1 cellular context compared by ENCODE assay signal in the genomic region with DNA sequence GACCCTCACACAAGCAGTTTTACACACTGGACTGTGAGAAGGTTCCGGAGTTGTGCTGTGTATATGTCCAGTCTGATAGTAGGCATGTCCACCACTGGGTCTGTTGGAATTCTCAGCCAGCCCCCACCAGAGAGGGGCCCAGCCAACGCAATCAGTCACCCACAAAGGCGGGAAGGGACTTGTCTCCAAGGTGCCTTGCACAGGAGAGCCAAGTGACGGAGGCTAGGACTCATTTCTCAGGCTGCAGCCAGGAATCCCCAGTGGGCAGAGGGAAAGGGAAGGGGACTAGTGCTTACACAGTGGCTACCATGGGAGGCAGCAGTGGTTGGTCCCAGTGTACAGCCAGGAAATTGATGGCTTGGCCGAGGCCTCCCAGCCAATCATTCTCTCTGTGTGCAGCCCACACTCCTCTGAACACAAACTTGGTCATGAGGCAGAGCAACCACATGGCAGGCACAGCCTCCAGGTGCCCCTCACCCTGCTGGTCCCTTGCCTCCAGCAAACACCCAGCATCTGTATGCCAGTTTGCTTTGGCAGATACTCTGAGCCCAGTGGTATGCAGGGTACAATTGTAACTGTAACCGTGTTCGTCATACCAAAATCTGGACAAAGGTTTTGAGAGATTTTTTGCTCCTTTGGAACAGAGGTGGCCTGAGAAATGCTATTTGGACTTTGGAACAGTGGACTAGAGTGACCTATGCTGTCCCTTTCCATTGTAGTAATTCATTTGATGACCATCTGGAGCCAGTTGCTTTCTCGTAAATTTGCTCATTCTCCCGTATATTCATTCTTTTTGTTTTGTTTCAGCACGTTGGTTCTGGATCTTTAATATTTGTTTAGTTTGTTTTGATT.
TF ChIP-seq lines count a peak whose summit lies in the region.

No MANE protein-coding gene starts in this region.

TF ChIP-seq in HepG2, 621 proteins besides CTCF, POLR2A, EP300 and RAD21 (continued from another document and continues in another):
- TF ChIP-seq, protein P1, sequence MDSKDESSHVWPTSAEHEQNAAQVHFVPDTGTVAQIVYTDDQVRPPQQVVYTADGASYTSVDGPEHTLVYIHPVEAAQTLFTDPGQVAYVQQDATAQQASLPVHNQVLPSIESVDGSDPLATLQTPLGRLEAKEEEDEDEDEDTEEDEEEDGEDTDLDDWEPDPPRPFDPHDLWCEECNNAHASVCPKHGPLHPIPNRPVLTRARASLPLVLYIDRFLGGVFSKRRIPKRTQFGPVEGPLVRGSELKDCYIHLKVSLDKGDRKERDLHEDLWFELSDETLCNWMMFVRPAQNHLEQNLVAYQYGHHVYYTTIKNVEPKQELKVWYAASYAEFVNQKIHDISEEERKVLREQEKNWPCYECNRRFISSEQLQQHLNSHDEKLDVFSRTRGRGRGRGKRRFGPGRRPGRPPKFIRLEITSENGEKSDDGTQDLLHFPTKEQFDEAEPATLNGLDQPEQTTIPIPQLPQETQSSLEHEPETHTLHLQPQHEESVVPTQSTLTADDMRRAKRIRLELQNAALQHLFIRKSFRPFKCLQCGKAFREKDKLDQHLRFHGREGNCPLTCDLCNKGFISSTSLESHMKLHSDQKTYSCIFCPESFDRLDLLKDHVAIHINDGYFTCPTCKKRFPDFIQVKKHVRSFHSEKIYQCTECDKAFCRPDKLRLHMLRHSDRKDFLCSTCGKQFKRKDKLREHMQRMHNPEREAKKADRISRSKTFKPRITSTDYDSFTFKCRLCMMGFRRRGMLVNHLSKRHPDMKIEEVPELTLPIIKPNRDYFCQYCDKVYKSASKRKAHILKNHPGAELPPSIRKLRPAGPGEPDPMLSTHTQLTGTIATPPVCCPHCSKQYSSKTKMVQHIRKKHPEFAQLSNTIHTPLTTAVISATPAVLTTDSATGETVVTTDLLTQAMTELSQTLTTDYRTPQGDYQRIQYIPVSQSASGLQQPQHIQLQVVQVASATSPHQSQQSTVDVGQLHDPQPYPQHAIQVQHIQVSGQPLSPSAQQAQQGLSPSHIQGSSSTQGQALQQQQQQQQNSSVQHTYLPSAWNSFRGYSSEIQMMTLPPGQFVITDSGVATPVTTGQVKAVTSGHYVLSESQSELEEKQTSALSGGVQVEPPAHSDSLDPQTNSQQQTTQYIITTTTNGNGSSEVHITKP (CRISPR knock-in tag; IDR thresholded peaks at IDR 0.05; ENCODE audit: low read depth): peak; percentile 85
- TF ChIP-seq, protein P2, sequence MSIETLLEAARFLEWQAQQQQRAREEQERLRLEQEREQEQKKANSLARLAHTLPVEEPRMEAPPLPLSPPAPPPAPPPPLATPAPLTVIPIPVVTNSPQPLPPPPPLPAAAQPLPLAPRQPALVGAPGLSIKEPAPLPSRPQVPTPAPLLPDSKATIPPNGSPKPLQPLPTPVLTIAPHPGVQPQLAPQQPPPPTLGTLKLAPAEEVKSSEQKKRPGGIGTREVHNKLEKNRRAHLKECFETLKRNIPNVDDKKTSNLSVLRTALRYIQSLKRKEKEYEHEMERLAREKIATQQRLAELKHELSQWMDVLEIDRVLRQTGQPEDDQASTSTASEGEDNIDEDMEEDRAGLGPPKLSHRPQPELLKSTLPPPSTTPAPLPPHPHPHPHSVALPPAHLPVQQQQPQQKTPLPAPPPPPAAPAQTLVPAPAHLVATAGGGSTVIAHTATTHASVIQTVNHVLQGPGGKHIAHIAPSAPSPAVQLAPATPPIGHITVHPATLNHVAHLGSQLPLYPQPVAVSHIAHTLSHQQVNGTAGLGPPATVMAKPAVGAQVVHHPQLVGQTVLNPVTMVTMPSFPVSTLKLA (IDR thresholded peaks at IDR 0.05): peak; percentile 82
- TF ChIP-seq MTF1 (CRISPR knock-in tag; IDR thresholded peaks at IDR 0.05): no peak
- 0 out of 2 replicates have a peak, but pooled peaks have one; percentile 60 for TF ChIP-seq ZNF333 (CRISPR knock-in tag; IDR thresholded peaks at IDR 0.05; ENCODE audit: borderline replicate concordance)
- peak; percentile 81 for TF ChIP-seq IKZF4 (CRISPR knock-in tag; IDR thresholded peaks at IDR 0.05; ENCODE audit: borderline replicate concordance, low read depth, not compliant biosample characterization)
- TF ChIP-seq ERF (CRISPR knock-in tag; IDR thresholded peaks at IDR 0.05): peak; percentile 91
- peak; percentile 89 for TF ChIP-seq SOX5 (CRISPR knock-in tag; IDR thresholded peaks at IDR 0.05; ENCODE audit: borderline replicate concordance)
- no peak for TF ChIP-seq HOXD1 (CRISPR knock-in tag; IDR thresholded peaks at IDR 0.05)
- TF ChIP-seq, protein P3, sequence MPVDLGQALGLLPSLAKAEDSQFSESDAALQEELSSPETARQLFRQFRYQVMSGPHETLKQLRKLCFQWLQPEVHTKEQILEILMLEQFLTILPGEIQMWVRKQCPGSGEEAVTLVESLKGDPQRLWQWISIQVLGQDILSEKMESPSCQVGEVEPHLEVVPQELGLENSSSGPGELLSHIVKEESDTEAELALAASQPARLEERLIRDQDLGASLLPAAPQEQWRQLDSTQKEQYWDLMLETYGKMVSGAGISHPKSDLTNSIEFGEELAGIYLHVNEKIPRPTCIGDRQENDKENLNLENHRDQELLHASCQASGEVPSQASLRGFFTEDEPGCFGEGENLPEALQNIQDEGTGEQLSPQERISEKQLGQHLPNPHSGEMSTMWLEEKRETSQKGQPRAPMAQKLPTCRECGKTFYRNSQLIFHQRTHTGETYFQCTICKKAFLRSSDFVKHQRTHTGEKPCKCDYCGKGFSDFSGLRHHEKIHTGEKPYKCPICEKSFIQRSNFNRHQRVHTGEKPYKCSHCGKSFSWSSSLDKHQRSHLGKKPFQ (CRISPR knock-in tag; IDR thresholded peaks at IDR 0.05; ENCODE audit: insufficient replicate concordance): no peak
- peak; percentile 95 for TF ChIP-seq RXRB (CRISPR knock-in tag; IDR thresholded peaks at IDR 0.05; ENCODE audit: borderline replicate concordance)
- TF ChIP-seq, protein P4, sequence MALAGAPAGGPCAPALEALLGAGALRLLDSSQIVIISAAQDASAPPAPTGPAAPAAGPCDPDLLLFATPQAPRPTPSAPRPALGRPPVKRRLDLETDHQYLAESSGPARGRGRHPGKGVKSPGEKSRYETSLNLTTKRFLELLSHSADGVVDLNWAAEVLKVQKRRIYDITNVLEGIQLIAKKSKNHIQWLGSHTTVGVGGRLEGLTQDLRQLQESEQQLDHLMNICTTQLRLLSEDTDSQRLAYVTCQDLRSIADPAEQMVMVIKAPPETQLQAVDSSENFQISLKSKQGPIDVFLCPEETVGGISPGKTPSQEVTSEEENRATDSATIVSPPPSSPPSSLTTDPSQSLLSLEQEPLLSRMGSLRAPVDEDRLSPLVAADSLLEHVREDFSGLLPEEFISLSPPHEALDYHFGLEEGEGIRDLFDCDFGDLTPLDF (CRISPR knock-in tag; IDR thresholded peaks at IDR 0.05): no peak
- TF ChIP-seq, protein P5, sequence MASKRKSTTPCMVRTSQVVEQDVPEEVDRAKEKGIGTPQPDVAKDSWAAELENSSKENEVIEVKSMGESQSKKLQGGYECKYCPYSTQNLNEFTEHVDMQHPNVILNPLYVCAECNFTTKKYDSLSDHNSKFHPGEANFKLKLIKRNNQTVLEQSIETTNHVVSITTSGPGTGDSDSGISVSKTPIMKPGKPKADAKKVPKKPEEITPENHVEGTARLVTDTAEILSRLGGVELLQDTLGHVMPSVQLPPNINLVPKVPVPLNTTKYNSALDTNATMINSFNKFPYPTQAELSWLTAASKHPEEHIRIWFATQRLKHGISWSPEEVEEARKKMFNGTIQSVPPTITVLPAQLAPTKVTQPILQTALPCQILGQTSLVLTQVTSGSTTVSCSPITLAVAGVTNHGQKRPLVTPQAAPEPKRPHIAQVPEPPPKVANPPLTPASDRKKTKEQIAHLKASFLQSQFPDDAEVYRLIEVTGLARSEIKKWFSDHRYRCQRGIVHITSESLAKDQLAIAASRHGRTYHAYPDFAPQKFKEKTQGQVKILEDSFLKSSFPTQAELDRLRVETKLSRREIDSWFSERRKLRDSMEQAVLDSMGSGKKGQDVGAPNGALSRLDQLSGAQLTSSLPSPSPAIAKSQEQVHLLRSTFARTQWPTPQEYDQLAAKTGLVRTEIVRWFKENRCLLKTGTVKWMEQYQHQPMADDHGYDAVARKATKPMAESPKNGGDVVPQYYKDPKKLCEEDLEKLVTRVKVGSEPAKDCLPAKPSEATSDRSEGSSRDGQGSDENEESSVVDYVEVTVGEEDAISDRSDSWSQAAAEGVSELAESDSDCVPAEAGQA (IDR thresholded peaks at IDR 0.05; ENCODE audit: low read depth): no peak
- TF ChIP-seq, protein P5 (CRISPR knock-in tag; IDR thresholded peaks at IDR 0.05; ENCODE audit: borderline replicate concordance): no peak
- TF ChIP-seq ZNF124 (CRISPR knock-in tag; IDR thresholded peaks at IDR 0.05): peak; percentile 84
- TF ChIP-seq ARID2 (CRISPR knock-in tag; IDR thresholded peaks at IDR 0.05; ENCODE audit: borderline replicate concordance): peak; percentile 97
- peak; percentile 96 for TF ChIP-seq SAP130 (CRISPR knock-in tag; IDR thresholded peaks at IDR 0.05; ENCODE audit: low read depth)
- TF ChIP-seq, protein P6, sequence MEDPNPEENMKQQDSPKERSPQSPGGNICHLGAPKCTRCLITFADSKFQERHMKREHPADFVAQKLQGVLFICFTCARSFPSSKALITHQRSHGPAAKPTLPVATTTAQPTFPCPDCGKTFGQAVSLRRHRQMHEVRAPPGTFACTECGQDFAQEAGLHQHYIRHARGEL (CRISPR knock-in tag; IDR thresholded peaks at IDR 0.05): no peak
- TF ChIP-seq ZNF563 (CRISPR knock-in tag; IDR thresholded peaks at IDR 0.05): peak; percentile 27; the same call in 1 of the 2 replicates
- no peak for TF ChIP-seq ATM (IDR thresholded peaks at IDR 0.05; ENCODE audit: borderline replicate concordance)
- peak; percentile 92; the same call in 1 of the 2 replicates for TF ChIP-seq SALL1 (CRISPR knock-in tag; IDR thresholded peaks at IDR 0.05)
- no peak for TF ChIP-seq ZSCAN22 (CRISPR knock-in tag; IDR thresholded peaks at IDR 0.05)
- TF ChIP-seq SMC3 (IDR thresholded peaks at IDR 0.05; ENCODE audit: low read length): no peak
- TF ChIP-seq ZNF549 (CRISPR knock-in tag; IDR thresholded peaks at IDR 0.05): no peak
- no peak; the same call in 1 of the 2 replicates for TF ChIP-seq POLR2AphosphoS5 (IDR thresholded peaks at IDR 0.05; ENCODE audit: low read depth, low read length)
- TF ChIP-seq, protein P7, sequence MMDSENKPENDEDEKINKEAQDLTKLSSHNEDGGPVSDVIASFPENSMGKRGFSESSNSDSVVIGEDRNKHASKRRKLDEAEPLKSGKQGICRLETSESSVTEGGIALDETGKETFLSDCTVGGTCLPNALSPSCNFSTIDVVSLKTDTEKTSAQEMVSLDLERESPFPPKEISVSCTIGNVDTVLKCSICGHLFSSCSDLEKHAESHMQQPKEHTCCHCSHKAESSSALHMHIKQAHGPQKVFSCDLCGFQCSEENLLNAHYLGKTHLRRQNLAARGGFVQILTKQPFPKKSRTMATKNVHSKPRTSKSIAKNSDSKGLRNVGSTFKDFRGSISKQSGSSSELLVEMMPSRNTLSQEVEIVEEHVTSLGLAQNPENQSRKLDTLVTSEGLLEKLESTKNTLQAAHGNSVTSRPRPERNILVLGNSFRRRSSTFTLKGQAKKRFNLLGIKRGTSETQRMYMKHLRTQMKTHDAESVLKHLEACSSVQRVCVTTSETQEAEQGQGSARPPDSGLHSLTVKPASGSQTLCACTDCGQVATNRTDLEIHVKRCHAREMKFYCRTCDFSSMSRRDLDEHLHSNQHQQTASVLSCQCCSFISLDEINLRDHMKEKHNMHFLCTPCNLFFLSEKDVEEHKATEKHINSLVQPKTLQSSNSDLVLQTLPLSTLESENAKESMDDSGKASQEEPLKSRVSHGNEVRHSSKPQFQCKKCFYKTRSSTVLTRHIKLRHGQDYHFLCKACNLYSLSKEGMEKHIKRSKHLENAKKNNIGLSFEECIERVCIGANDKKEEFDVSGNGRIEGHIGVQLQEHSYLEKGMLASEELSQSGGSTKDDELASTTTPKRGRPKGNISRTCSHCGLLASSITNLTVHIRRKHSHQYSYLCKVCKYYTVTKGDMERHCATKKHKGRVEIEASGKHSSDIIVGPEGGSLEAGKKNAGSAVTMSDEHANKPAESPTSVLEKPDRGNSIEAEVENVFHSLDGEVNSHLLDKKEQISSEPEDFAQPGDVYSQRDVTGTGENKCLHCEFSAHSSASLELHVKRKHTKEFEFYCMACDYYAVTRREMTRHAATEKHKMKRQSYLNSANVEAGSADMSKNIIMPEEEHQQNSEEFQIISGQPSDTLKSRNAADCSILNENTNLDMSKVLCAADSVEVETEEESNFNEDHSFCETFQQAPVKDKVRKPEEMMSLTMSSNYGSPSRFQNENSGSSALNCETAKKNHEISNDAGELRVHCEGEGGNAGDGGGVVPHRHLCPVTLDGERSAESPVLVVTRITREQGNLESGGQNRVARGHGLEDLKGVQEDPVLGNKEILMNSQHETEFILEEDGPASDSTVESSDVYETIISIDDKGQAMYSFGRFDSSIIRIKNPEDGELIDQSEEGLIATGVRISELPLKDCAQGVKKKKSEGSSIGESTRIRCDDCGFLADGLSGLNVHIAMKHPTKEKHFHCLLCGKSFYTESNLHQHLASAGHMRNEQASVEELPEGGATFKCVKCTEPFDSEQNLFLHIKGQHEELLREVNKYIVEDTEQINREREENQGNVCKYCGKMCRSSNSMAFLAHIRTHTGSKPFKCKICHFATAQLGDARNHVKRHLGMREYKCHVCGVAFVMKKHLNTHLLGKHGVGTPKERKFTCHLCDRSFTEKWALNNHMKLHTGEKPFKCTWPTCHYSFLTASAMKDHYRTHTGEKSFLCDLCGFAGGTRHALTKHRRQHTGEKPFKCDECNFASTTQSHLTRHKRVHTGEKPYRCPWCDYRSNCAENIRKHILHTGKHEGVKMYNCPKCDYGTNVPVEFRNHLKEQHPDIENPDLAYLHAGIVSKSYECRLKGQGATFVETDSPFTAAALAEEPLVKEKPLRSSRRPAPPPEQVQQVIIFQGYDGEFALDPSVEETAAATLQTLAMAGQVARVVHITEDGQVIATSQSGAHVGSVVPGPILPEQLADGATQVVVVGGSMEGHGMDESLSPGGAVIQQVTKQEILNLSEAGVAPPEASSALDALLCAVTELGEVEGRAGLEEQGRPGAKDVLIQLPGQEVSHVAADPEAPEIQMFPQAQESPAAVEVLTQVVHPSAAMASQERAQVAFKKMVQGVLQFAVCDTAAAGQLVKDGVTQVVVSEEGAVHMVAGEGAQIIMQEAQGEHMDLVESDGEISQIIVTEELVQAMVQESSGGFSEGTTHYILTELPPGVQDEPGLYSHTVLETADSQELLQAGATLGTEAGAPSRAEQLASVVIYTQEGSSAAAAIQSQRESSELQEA (CRISPR knock-in tag; IDR thresholded peaks at IDR 0.05; ENCODE audit: not compliant biosample characterization): no peak
